1 cellular context compared by ENCODE assay signal in genomic region chr12:102438047-102438822, GRCh38.
A peak's percentile ranks its signal among the peaks of the same experiment; 100 is the strongest.
TF ChIP-seq lines count a peak whose summit lies in the region.

No MANE protein-coding gene starts in this region.

TF ChIP-seq in K562, 482 proteins besides CTCF, POLR2A, EP300 and RAD21 (continued from another document):
- TF ChIP-seq, protein P1, sequence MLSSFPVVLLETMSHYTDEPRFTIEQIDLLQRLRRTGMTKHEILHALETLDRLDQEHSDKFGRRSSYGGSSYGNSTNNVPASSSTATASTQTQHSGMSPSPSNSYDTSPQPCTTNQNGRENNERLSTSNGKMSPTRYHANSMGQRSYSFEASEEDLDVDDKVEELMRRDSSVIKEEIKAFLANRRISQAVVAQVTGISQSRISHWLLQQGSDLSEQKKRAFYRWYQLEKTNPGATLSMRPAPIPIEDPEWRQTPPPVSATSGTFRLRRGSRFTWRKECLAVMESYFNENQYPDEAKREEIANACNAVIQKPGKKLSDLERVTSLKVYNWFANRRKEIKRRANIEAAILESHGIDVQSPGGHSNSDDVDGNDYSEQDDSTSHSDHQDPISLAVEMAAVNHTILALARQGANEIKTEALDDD (IDR thresholded peaks at IDR 0.05): no peak
- TF ChIP-seq E2F3 (CRISPR knock-in tag; IDR thresholded peaks at IDR 0.05): 0 out of 2 replicates have a peak, but pooled peaks have one; percentile 28
- peak; percentile 13; the same call in 1 of the 2 replicates for TF ChIP-seq HDAC2 (IDR thresholded peaks at IDR 0.05)
- no peak for TF ChIP-seq ZNF551 (CRISPR knock-in tag; IDR thresholded peaks at IDR 0.05)
- TF ChIP-seq NFXL1 (CRISPR knock-in tag; IDR thresholded peaks at IDR 0.05): 0 out of 2 replicates have a peak, but pooled peaks have one; percentile 18
- TF ChIP-seq SMAD4 (CRISPR knock-in tag; conservative IDR thresholded peaks at IDR 0.05): peak; percentile 81
- TF ChIP-seq ETS2 (tag; IDR thresholded peaks at IDR 0.05; ENCODE audit: borderline replicate concordance, poor library complexity, severe bottlenecking): no peak
- TF ChIP-seq, protein P2, sequence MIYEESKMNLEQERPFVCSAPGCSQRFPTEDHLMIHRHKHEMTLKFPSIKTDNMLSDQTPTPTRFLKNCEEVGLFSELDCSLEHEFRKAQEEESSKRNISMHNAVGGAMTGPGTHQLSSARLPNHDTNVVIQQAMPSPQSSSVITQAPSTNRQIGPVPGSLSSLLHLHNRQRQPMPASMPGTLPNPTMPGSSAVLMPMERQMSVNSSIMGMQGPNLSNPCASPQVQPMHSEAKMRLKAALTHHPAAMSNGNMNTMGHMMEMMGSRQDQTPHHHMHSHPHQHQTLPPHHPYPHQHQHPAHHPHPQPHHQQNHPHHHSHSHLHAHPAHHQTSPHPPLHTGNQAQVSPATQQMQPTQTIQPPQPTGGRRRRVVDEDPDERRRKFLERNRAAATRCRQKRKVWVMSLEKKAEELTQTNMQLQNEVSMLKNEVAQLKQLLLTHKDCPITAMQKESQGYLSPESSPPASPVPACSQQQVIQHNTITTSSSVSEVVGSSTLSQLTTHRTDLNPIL (CRISPR knock-in tag; IDR thresholded peaks at IDR 0.05): 0 out of 2 replicates have a peak, but pooled peaks have one; percentile 30
- peak; percentile 53; the same call in 1 of the 2 replicates for TF ChIP-seq TOE1 (IDR thresholded peaks at IDR 0.05; ENCODE audit: borderline replicate concordance)
- no peak for TF ChIP-seq TOE1 (CRISPR knock-in tag; IDR thresholded peaks at IDR 0.05; ENCODE audit: borderline replicate concordance, low read depth)
- peak; percentile 45 for TF ChIP-seq ETV1 (tag; conservative IDR thresholded peaks at IDR 0.05; ENCODE audit: low read depth)
- TF ChIP-seq CREB3L1 (IDR thresholded peaks at IDR 0.05; ENCODE audit: borderline replicate concordance, low read depth): no peak
- TF ChIP-seq, protein P3, sequence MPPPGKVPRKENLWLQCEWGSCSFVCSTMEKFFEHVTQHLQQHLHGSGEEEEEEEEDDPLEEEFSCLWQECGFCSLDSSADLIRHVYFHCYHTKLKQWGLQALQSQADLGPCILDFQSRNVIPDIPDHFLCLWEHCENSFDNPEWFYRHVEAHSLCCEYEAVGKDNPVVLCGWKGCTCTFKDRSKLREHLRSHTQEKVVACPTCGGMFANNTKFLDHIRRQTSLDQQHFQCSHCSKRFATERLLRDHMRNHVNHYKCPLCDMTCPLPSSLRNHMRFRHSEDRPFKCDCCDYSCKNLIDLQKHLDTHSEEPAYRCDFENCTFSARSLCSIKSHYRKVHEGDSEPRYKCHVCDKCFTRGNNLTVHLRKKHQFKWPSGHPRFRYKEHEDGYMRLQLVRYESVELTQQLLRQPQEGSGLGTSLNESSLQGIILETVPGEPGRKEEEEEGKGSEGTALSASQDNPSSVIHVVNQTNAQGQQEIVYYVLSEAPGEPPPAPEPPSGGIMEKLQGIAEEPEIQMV (tag; conservative IDR thresholded peaks at IDR 0.05; ENCODE audit: low read depth): no peak
- TF ChIP-seq ZNF354B (CRISPR knock-in tag; IDR thresholded peaks at IDR 0.05): no peak
- 0 out of 2 replicates have a peak, but pooled peaks have one; percentile 19 for TF ChIP-seq EP400 (IDR thresholded peaks at IDR 0.05)
- TF ChIP-seq, protein P4, sequence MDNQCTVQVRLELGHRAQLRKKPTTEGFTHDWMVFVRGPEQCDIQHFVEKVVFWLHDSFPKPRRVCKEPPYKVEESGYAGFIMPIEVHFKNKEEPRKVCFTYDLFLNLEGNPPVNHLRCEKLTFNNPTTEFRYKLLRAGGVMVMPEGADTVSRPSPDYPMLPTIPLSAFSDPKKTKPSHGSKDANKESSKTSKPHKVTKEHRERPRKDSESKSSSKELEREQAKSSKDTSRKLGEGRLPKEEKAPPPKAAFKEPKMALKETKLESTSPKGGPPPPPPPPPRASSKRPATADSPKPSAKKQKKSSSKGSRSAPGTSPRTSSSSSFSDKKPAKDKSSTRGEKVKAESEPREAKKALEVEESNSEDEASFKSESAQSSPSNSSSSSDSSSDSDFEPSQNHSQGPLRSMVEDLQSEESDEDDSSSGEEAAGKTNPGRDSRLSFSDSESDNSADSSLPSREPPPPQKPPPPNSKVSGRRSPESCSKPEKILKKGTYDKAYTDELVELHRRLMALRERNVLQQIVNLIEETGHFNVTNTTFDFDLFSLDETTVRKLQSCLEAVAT (IDR thresholded peaks at IDR 0.05): peak in 1 of 2 experiments; percentile 23; a peak in 1 of 4 replicates
- no peak for TF ChIP-seq ZNF212 (CRISPR knock-in tag; IDR thresholded peaks at IDR 0.05)
- TF ChIP-seq, protein P5, sequence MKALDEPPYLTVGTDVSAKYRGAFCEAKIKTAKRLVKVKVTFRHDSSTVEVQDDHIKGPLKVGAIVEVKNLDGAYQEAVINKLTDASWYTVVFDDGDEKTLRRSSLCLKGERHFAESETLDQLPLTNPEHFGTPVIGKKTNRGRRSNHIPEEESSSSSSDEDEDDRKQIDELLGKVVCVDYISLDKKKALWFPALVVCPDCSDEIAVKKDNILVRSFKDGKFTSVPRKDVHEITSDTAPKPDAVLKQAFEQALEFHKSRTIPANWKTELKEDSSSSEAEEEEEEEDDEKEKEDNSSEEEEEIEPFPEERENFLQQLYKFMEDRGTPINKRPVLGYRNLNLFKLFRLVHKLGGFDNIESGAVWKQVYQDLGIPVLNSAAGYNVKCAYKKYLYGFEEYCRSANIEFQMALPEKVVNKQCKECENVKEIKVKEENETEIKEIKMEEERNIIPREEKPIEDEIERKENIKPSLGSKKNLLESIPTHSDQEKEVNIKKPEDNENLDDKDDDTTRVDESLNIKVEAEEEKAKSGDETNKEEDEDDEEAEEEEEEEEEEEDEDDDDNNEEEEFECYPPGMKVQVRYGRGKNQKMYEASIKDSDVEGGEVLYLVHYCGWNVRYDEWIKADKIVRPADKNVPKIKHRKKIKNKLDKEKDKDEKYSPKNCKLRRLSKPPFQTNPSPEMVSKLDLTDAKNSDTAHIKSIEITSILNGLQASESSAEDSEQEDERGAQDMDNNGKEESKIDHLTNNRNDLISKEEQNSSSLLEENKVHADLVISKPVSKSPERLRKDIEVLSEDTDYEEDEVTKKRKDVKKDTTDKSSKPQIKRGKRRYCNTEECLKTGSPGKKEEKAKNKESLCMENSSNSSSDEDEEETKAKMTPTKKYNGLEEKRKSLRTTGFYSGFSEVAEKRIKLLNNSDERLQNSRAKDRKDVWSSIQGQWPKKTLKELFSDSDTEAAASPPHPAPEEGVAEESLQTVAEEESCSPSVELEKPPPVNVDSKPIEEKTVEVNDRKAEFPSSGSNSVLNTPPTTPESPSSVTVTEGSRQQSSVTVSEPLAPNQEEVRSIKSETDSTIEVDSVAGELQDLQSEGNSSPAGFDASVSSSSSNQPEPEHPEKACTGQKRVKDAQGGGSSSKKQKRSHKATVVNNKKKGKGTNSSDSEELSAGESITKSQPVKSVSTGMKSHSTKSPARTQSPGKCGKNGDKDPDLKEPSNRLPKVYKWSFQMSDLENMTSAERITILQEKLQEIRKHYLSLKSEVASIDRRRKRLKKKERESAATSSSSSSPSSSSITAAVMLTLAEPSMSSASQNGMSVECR (CRISPR knock-in tag; IDR thresholded peaks at IDR 0.05): no peak
- TF ChIP-seq MAFF (IDR thresholded peaks at IDR 0.05; ENCODE audit: low read length): no peak
- TF ChIP-seq SRSF9 (IDR thresholded peaks at IDR 0.05; ENCODE audit: borderline replicate concordance, low read depth, low read length): no peak
- TF ChIP-seq RREB1 (CRISPR knock-in tag; IDR thresholded peaks at IDR 0.05): no peak
- TF ChIP-seq SMAD1 (IDR thresholded peaks at IDR 0.05; ENCODE audit: low read depth, low read length, partially characterized antibody): no peak
- no peak for TF ChIP-seq KAT8 (IDR thresholded peaks at IDR 0.05; ENCODE audit: low read depth)
- no peak for TF ChIP-seq MCM7 (IDR thresholded peaks at IDR 0.05)
- no peak for TF ChIP-seq NCOR1 (IDR thresholded peaks at IDR 0.05)
- no peak for TF ChIP-seq ZNF699 (CRISPR knock-in tag; IDR thresholded peaks at IDR 0.05; ENCODE audit: insufficient replicate concordance)
- TF ChIP-seq, protein P6, sequence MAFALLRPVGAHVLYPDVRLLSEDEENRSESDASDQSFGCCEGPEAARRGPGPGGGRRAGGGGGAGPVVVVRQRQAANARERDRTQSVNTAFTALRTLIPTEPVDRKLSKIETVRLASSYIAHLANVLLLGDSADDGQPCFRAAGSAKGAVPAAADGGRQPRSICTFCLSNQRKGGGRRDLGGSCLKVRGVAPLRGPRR (CRISPR knock-in tag; IDR thresholded peaks at IDR 0.05): no peak
- no peak; the same call in 1 of the 2 replicates for TF ChIP-seq MYBL2 (IDR thresholded peaks at IDR 0.05; ENCODE audit: low read depth)
- TF ChIP-seq MYBL2 (CRISPR knock-in tag; IDR thresholded peaks at IDR 0.05; ENCODE audit: borderline replicate concordance): no peak
